Comparison of ENCODE assay signal across 8 cellular contexts in genomic region chr3:39146611-39147373, GRCh38. TPM values are rescaled to one million over a fixed set of nuclear protein-coding genes. Genes with fewer than 3 reads are reported as not detected.
DNase-seq lines count a peak whose midpoint lies in the region; ATAC-seq, FAIRE-seq and TF ChIP-seq lines count a peak whose summit lies in the region.

No MANE protein-coding gene starts in this region.

- POLR2A ChIA-PET in A549 (lab: Yijun Ruan, JAX): interaction anchor here (0.9 to 1.4 kb wide), 3 partner anchors 20 to 39 kb away, joined by 3 to 4 read pairs (median 3); partner anchors contain the start of genes GORASP1 and TTC21A

- peak overlapping the region; percentile 95 for H3K4me3 Mint-ChIP-seq in activated T-cell treated with anti-CD3 and anti-CD28 coated beads, Interleukin-2, amount 50 U/mL, for 4 hours

- H3K27ac ChIP-seq in A549 (peak overlapping the region; percentile 94 to 96), testis (peak overlapping the region in 1 of 2 donors; percentile 50)

- no peaks in the 10 kb centered on the region for H3K27me3 Mint-ChIP-seq in activated T-cell treated with anti-CD3 and anti-CD28 coated beads, Interleukin-2, amount 50 U/mL, for 4 hours (ENCODE audit: low read depth)

- H3K9me3 ChIP-seq in A549: no peaks in the 10 kb centered on the region
- no peaks in the 10 kb centered on the region for H3K9me3 ChIP-seq in NT2/D1 (ENCODE audit: insufficient read depth, low read length)
- H3K9me3 ChIP-seq in testis: no peaks in the 10 kb centered on the region

- peaks cover 70% of the 10 kb centered on the region for H3K36me3 Mint-ChIP-seq in activated T-cell treated with anti-CD3 and anti-CD28 coated beads, Interleukin-2, amount 50 U/mL, for 4 hours (ENCODE audit: insufficient read depth)

- H3K4me1 Mint-ChIP-seq in activated T-cell treated with anti-CD3 and anti-CD28 coated beads, Interleukin-2, amount 50 U/mL, for 4 hours (ENCODE audit: low read depth): peaks cover 69% of the 10 kb centered on the region

- H3K27me3 ChIP-seq in NT2/D1 (ENCODE audit: insufficient read depth, insufficient read length) (no peaks in the 10 kb centered on the region), testis (no peaks in the 10 kb centered on the region)

- WGBS in A549 (ENCODE audit: missing lambda C conversion rate): 30% methylated on average over 9 of the region's 11 CpGs
- 25 to 32% methylated on average over 5 to 11 of the region's 11 CpGs for WGBS in testis, 2 donors

- peak overlapping the region; percentile 58 for H3K9ac ChIP-seq in NT2/D1 (ENCODE audit: insufficient read length, low read depth)

- peak in 1 of 2 experiments; percentile 42; a peak in 1 of 5 replicates for TF ChIP-seq RAD21 in A549 (conservative IDR thresholded peaks at IDR 0.05 in 1 of 2, IDR thresholded peaks at IDR 0.05 in 1 of 2)

- intact Hi-C loops in testis (cut with DNase I; ENCODE audit: low total_unique reads): no loop called here

- peak; percentile 57 to 67 for ATAC-seq in A549
- peak; percentile 55 to 64 for ATAC-seq in activated T-cell treated with anti-CD3 and anti-CD28 coated beads, Interleukin-2, amount 50 U/mL, for 4 hours

- peak in 1 of 2 experiments; percentile 47; a peak in 1 of 5 replicates for TF ChIP-seq EP300 in A549 (IDR thresholded peaks at IDR 0.05)

- TF ChIP-seq CTCF in A549 (IDR thresholded peaks at IDR 0.05) (no peak), testis (IDR thresholded peaks at IDR 0.05) (no peak)

- FAIRE-seq in A549 (lab: Jason Lieb, UNC): no peak

- CTCF ChIA-PET in A549 (lab: Yijun Ruan, JAX): interaction anchor here (0.8 to 2.5 kb wide), 6 partner anchors 31 to 145 kb away, joined by 3 to 8 read pairs (median 6); partner anchors contain the start of genes GORASP1 and TTC21A

- no peak for TF ChIP-seq POLR2A in A549 (IDR thresholded peaks at IDR 0.05; ENCODE audit: low read length)
- peak; percentile 48 for TF ChIP-seq POLR2A in GM19099 (IDR thresholded peaks at IDR 0.05; ENCODE audit: extremely low read depth, insufficient read length, low read depth)
- TF ChIP-seq POLR2A in testis (IDR thresholded peaks at IDR 0.05): no peak

- peaks cover 67% of the 10 kb centered on the region for H3K36me3 ChIP-seq in NT2/D1 (ENCODE audit: insufficient read depth, insufficient read length, low read length)
- no peaks in the 10 kb centered on the region for H3K36me3 ChIP-seq in testis (ENCODE audit: low read depth, missing control alignments)

- H3K4me2 ChIP-seq in A549: peak overlapping the region; percentile 99

- DNase-seq in A549 (ENCODE audit: low read depth in 1 of 2, low spot score in 1 of 2) (peak; percentile 71 to 91), NT2/D1 (ENCODE audit: low read depth, low spot score) (no peak), fibroblast of gingiva (ENCODE audit: low read depth) (peak; percentile 95), non-pigmented ciliary epithelial cell (ENCODE audit: low read depth) (peak; percentile 96), testis (peak; percentile 64), NCI-H774 (lab: John Stamatoyannopoulos, UW) (no peak)
- DNase-seq in activated T-cell treated with anti-CD3 and anti-CD28 coated beads, Interleukin-2, amount 50 U/mL, for 4 hours: peak; percentile 76

- no peaks in the 10 kb centered on the region for H3K9me3 Mint-ChIP-seq in activated T-cell treated with anti-CD3 and anti-CD28 coated beads, Interleukin-2, amount 50 U/mL, for 4 hours

- H3K4me3 ChIP-seq in A549 (peak overlapping the region; percentile 18; the same call in 2 of the 3 replicates), NT2/D1 (ENCODE audit: insufficient read length, low read depth) (no peak overlapping the region), testis (no peak overlapping the region)

- H3K4me1 ChIP-seq in A549 (peaks cover 71% of the 10 kb centered on the region), NT2/D1 (ENCODE audit: insufficient read depth, insufficient read length) (peaks cover 45% of the 10 kb centered on the region), testis (peaks cover 53% of the 10 kb centered on the region)

TF ChIP-seq in A549, 52 proteins besides CTCF, POLR2A, EP300 and RAD21 (continues in another document):
- TF ChIP-seq JUNB (IDR thresholded peaks at IDR 0.05): peak; percentile 90
- TF ChIP-seq ELK1 (IDR thresholded peaks at IDR 0.05; ENCODE audit: low read depth, low read length): no peak
- TF ChIP-seq NFE2L2 (conservative IDR thresholded peaks at IDR 0.05; ENCODE audit: low read length): no peak
- peak; percentile 98 for TF ChIP-seq FOSL2 (IDR thresholded peaks at IDR 0.05)
- peak; percentile 99 for TF ChIP-seq FOSL2 (CRISPR knock-in tag; IDR thresholded peaks at IDR 0.05)
- no peak for TF ChIP-seq PBX3 (IDR thresholded peaks at IDR 0.05)

RNA-seq across cellular contexts. Expression of gene CSRNP1, which starts 6.6 kb away (rescaled TPM):
- polyA plus RNA-seq in A549 (2011; rRNA removed) (15.5 and 15.6 TPM in 2 replicates), A549 (2017; fragmentation: RNase III; extraction: RNeasy Plus Mini Kit Qiagen cat#74134 plus additional on column Dnase treatment) (10.7 to 12.9 TPM (median 12.0 TPM) in 3 replicates), testis (ENCODE audit: insufficient read depth, low read depth, low replicate concordance) (20.4 TPM)
- polyA plus RNA-seq in A549 (2012; cell fraction: cytosol; rRNA removed): 15.8 and 22.0 TPM in 2 replicates
- polyA plus RNA-seq in A549 (2012; cell fraction: nucleus; rRNA removed): 40.2 and 41.8 TPM in 2 replicates
- 36.0 and 40.0 TPM in 2 replicates for polyA minus RNA-seq in A549 (2011; rRNA and poly(A)+ RNA removed)
- total RNA-seq in activated T-cell treated with anti-CD3 and anti-CD28 coated beads, Interleukin-2, amount 50 U/mL, for 4 hours: 10 to 100 TPM; 88.9 to 96.6 (median 95.1) TPM
- 10 to 100 TPM; 27.0 to 30.4 TPM for total RNA-seq in testis

RNA-seq across cellular contexts. Expression of gene TTC21A, which starts 39.3 kb away (rescaled TPM):
- polyA plus RNA-seq in A549 (2011; rRNA removed) (1.4 and 2.0 TPM in 2 replicates), A549 (2017; fragmentation: RNase III; extraction: RNeasy Plus Mini Kit Qiagen cat#74134 plus additional on column Dnase treatment) (1.1 to 1.5 TPM (median 1.1 TPM) in 3 replicates), testis (ENCODE audit: insufficient read depth, low read depth, low replicate concordance) (266 TPM)
- polyA plus RNA-seq in A549 (2012; cell fraction: cytosol; rRNA removed): 0.84 and 1.1 TPM in 2 replicates
- polyA plus RNA-seq in A549 (2012; cell fraction: nucleus; rRNA removed): 5.0 and 6.6 TPM in 2 replicates
- 3.0 and 6.0 TPM in 2 replicates for polyA minus RNA-seq in A549 (2011; rRNA and poly(A)+ RNA removed)
- total RNA-seq in activated T-cell treated with anti-CD3 and anti-CD28 coated beads, Interleukin-2, amount 50 U/mL, for 4 hours: 1 to 10 TPM in 2 of 3 donors, under 1 TPM in 1; 0.84 to 1.1 (median 1.0) TPM
- total RNA-seq in testis: 100 to 1,000 TPM in 1 of 2 donors, 10 to 100 TPM in 1; 74.3 to 101 TPM

RNA-seq across cellular contexts. Expression of gene GORASP1, which starts 39.4 kb away (rescaled TPM):
- polyA plus RNA-seq in A549 (2011; rRNA removed) (30.3 and 38.9 TPM in 2 replicates), A549 (2017; fragmentation: RNase III; extraction: RNeasy Plus Mini Kit Qiagen cat#74134 plus additional on column Dnase treatment) (27.4 to 36.3 TPM (median 32.3 TPM) in 3 replicates), testis (ENCODE audit: insufficient read depth, low read depth, low replicate concordance) (69.5 TPM)
- polyA plus RNA-seq in A549 (2012; cell fraction: cytosol; rRNA removed): 28.3 and 35.0 TPM in 2 replicates
- polyA plus RNA-seq in A549 (2012; cell fraction: nucleus; rRNA removed): 90.4 and 93.9 TPM in 2 replicates
- polyA minus RNA-seq in A549 (2011; rRNA and poly(A)+ RNA removed): 44.6 and 45.2 TPM in 2 replicates
- total RNA-seq in activated T-cell treated with anti-CD3 and anti-CD28 coated beads, Interleukin-2, amount 50 U/mL, for 4 hours: 10 to 100 TPM; 31.8 to 34.7 (median 33.0) TPM
- 10 to 100 TPM; 75.3 to 92.1 TPM for total RNA-seq in testis

RNA-seq across cellular contexts. Expression of gene XIRP1, which starts 45.6 kb away (rescaled TPM):
- polyA plus RNA-seq in A549 (2011; rRNA removed): not detected in 2 replicates
- not detected in 2 replicates for polyA plus RNA-seq in A549 (2012; cell fraction: cytosol; rRNA removed)
- polyA plus RNA-seq in A549 (2012; cell fraction: nucleus; rRNA removed): not detected in 2 replicates
- not detected in 3 replicates for polyA plus RNA-seq in A549 (2017; fragmentation: RNase III; extraction: RNeasy Plus Mini Kit Qiagen cat#74134 plus additional on column Dnase treatment)
- polyA minus RNA-seq in A549 (2011; rRNA and poly(A)+ RNA removed): not detected in 2 replicates
- total RNA-seq in activated T-cell treated with anti-CD3 and anti-CD28 coated beads, Interleukin-2, amount 50 U/mL, for 4 hours: 10 to 100 TPM; 13.1 to 20.6 (median 18.2) TPM
- under 1 TPM; 0.24 to 0.37 TPM for total RNA-seq in testis
- 2.8 TPM for polyA plus RNA-seq in testis (ENCODE audit: insufficient read depth, low read depth, low replicate concordance)

Comparison
In these comparisons a context has a peak if more than half of its experiments do, and no peak if none do; other contexts are left out.
1. DNase-seq: peak in A549 (2 of 2), activated T-cell treated with anti-CD3 and anti-CD28 coated beads, Interleukin-2, amount 50 U/mL, for 4 hours (single experiment), fibroblast of gingiva (single experiment), non-pigmented ciliary epithelial cell (single experiment) and testis (single experiment); none in NT2/D1 (single experiment) and NCI-H774 (single experiment).
2. RNA of gene TTC21A, which starts 39.3 kb away (total RNA-seq): 74.3 to 101 TPM in testis; 0.84 to 1.1 TPM in activated T-cell treated with anti-CD3 and anti-CD28 coated beads, Interleukin-2, amount 50 U/mL, for 4 hours; every median in the first group is over 10 times any median in the second.